ENCODE assay signal across 10 cellular contexts in genomic region chr13:24208314-24208713, GRCh38. TPM values are rescaled to one million over a fixed set of nuclear protein-coding genes. Genes with fewer than 3 reads are reported as not detected.
DNase-seq lines count a peak whose midpoint lies in the region; FAIRE-seq and TF ChIP-seq lines count a peak whose summit lies in the region.
"Had no signal": no experiment of that assay in that cellular context is flagged by ENCODE, and none has a peak within 500 bp of the region (broad histone marks: within the 10 kb centered on the region; RNA-seq: fewer than 3 reads in every experiment).

No MANE protein-coding gene starts in this region.

- peaks cover 9% of the 10 kb centered on the region for H3K36me3 Mint-ChIP-seq in progenitor cell of endocrine pancreas (ENCODE audit: insufficient read depth)

- H3K4me3 Mint-ChIP-seq in progenitor cell of endocrine pancreas (ENCODE audit: low read depth), result no peak overlapping the region

- H3K27me3 Mint-ChIP-seq in progenitor cell of endocrine pancreas, result peaks cover 3% of the 10 kb centered on the region

- TF ChIP-seq POLR2A in H54 (IDR thresholded peaks at IDR 0.05; ENCODE audit: low read depth, low read length), result no peak

- TF ChIP-seq CTCF in fibroblast of mammary gland (conservative IDR thresholded peaks at IDR 0.05; ENCODE audit: control insufficient read depth, insufficient read depth, low read depth, low read length), result no peak
- TF ChIP-seq CTCF in progenitor cell of endocrine pancreas (IDR thresholded peaks at IDR 0.05; ENCODE audit: unreplicated experiment), result no peak

- peak; percentile 15 for DNase-seq in H54 (ENCODE audit: insufficient read length, low spot score)
- peak; percentile 85 for DNase-seq in RPMI7951 (ENCODE audit: low read depth)
- DNase-seq in fibroblast of mammary gland (ENCODE audit: low read depth), result peak; percentile 95
- no peak for DNase-seq in progenitor cell of endocrine pancreas (ENCODE audit: low spot score, unreplicated experiment)
- DNase-seq in NK-92 (lab: John Stamatoyannopoulos, UW; ENCODE audit: unreplicated experiment), result no peak
- no peak for DNase-seq in stimulated activated CD8-positive, alpha-beta memory T cell treated with anti-CD3 and anti-CD28 coated beads, Interleukin-4, amount 100 ng/mL, for 48 hours
- no peak for DNase-seq in NCI-H1694 (lab: John Stamatoyannopoulos, UW)
- DNase-seq in HUDEP-2 (lab: John Stamatoyannopoulos, UW; ENCODE audit: unreplicated experiment in 76 of 76), result no peak
- DNase-seq: effector CD4-positive, alpha-beta T cell; NCI-H187 treated with DMSO at 0.1 percent for 48 hours had no signal

- H3K4me3 ChIP-seq in fibroblast of mammary gland (ENCODE audit: control insufficient read depth, low read depth, low read length), result no peak overlapping the region

- H3K27ac Mint-ChIP-seq in progenitor cell of endocrine pancreas, result peak overlapping the region; percentile 11

- H3K9me3 Mint-ChIP-seq in progenitor cell of endocrine pancreas (ENCODE audit: low read depth), result peaks cover 15% of the 10 kb centered on the region

- peaks cover 42% of the 10 kb centered on the region for H3K4me1 Mint-ChIP-seq in progenitor cell of endocrine pancreas (ENCODE audit: low read depth)

- peak; percentile 52 for FAIRE-seq in H54 (lab: Jason Lieb, UNC)

RNA-seq across cellular contexts. Expression of gene SPATA13, which starts 47.8 kb away (rescaled TPM):
- total RNA-seq in RPMI7951 (2014; rRNA removed; shearing (Covaris generic)), result 4.5 and 4.6 TPM in 2 replicates
- 32.5 and 35.8 TPM in 2 replicates for total RNA-seq in progenitor cell of endocrine pancreas

Comparison
In these comparisons a context has a peak if more than half of its experiments do, and no peak if none do; other contexts are left out.
1. DNase-seq: peak in H54 (single experiment), RPMI7951 (single experiment) and fibroblast of mammary gland (single experiment); none in progenitor cell of endocrine pancreas (single experiment), NK-92 (single experiment), stimulated activated CD8-positive, alpha-beta memory T cell treated with anti-CD3 and anti-CD28 coated beads, Interleukin-4, amount 100 ng/mL, for 48 hours (single experiment), NCI-H1694 (single experiment) and HUDEP-2 (0 of 76).